9 cellular contexts compared by ENCODE assay signal in genomic region chr19:17447704-17448189, GRCh38. TPM values are rescaled to one million over a fixed set of nuclear protein-coding genes. Genes with fewer than 3 reads are reported as not detected.
DNase-seq lines count a peak whose midpoint lies in the region; ATAC-seq and TF ChIP-seq lines count a peak whose summit lies in the region.
"Had no signal": no experiment of that assay in that cellular context is flagged by ENCODE, and none has a peak within 500 bp of the region (broad histone marks: within the 10 kb centered on the region; RNA-seq: fewer than 3 reads in every experiment).

No MANE protein-coding gene starts in this region.

- H3K27me3 ChIP-seq in GM23338 (ENCODE audit: insufficient read depth): peaks cover 28% of the 10 kb centered on the region
- H3K27me3 ChIP-seq in mammary epithelial cell (ENCODE audit: insufficient read depth, low read length): no peaks in the 10 kb centered on the region

- H3K4me3 Mint-ChIP-seq in GM23338 (peak overlapping the region; percentile 66), naive B cell (peak overlapping the region in 6 of 8 donors; percentile 10 to 69 (median 52))
- no peak overlapping the region for H3K4me3 Mint-ChIP-seq in activated CD8-positive, alpha-beta memory T cell treated with anti-CD3 and anti-CD28 coated beads, Interleukin-2, amount 10 ng/mL, durations not matched to agents 7 days and 5 days

- H3K9me2 ChIP-seq in GM23338 (ENCODE audit: insufficient read depth): no peaks in the 10 kb centered on the region

- H3K4me2 ChIP-seq in GM23338 (peak overlapping the region; percentile 86), mammary epithelial cell (ENCODE audit: insufficient read depth, low read depth, low read length) (peak overlapping the region; percentile 92)

- H3K27ac ChIP-seq in GM23338 (ENCODE audit: low read depth) (no peak overlapping the region), mammary epithelial cell (ENCODE audit: insufficient read depth, low read depth, low read length) (no peak overlapping the region)

- TF ChIP-seq CTCF in GM23338 (conservative IDR thresholded peaks at IDR 0.05; ENCODE audit: low read depth in 2 of 2) (no peak), mammary epithelial cell (conservative IDR thresholded peaks at IDR 0.05 in 1 of 2, IDR thresholded peaks at IDR 0.05 in 1 of 2; ENCODE audit: extremely low read depth in 1 of 2, insufficient read depth in 1 of 2, low read depth in 1 of 2, low read length in 2 of 2) (no peak)

- H3K9ac ChIP-seq in mammary epithelial cell (ENCODE audit: insufficient read depth, low read length): no peak overlapping the region

- intact Hi-C loops in mammary epithelial cell (cut with micrococcal nuclease): no loop called here

- H3K4me1 Mint-ChIP-seq in GM23338 (peaks cover 5% of the 10 kb centered on the region; the same call in 2 of the 3 replicates), naive B cell (peaks cover 5% of the 10 kb centered on the region in 3 donors)
- peaks cover 22% of the 10 kb centered on the region for H3K4me1 Mint-ChIP-seq in activated CD8-positive, alpha-beta memory T cell treated with anti-CD3 and anti-CD28 coated beads, Interleukin-2, amount 10 ng/mL, durations not matched to agents 7 days and 5 days

- H4K20me1 ChIP-seq in GM23338 (replicated peaks; ENCODE audit: insufficient read depth) (no peaks in the 10 kb centered on the region), mammary epithelial cell (ENCODE audit: insufficient read depth, low read length) (no peaks in the 10 kb centered on the region)

- H3K4me3 ChIP-seq in GM23338: peak overlapping the region; percentile 73
- peak overlapping the region in 2 of 3 experiments; percentile 14 to 46 for H3K4me3 ChIP-seq in mammary epithelial cell (replicated peaks in 1 of 3; ENCODE audit: insufficient read depth in 1 of 3, low read depth in 2 of 3, low read length in 3 of 3)

- H2AFZ ChIP-seq in GM23338 (peak overlapping the region; percentile 88), mammary epithelial cell (ENCODE audit: low read depth, low read length) (peak overlapping the region; percentile 82)

- in situ Hi-C loops in mammary epithelial cell (cut with MboI; ENCODE audit: low sequenced_read_pairs in 2 of 2): loop anchor here in 1 of 2 donors (10.0 kb wide), 1 partner anchor 407 kb away; the partner anchor contains the start of gene RPL18A

- dilution Hi-C loops in mammary epithelial cell (cut with HindIII; ENCODE audit: low sequenced_read_pairs): loop anchor here (5.0 to 25.0 kb wide), 3 partner anchors 35 to 110 kb away; partner anchors contain the start of genes ANO8 and GTPBP3

- H3K27me3 Mint-ChIP-seq in GM23338 (ENCODE audit: insufficient read depth, low read depth, poor library complexity) (peaks cover 17% of the 10 kb centered on the region), naive B cell (peaks cover 14 to 37% (median 19%) of the 10 kb centered on the region in 3 donors)
- peaks cover 17% of the 10 kb centered on the region for H3K27me3 Mint-ChIP-seq in activated CD8-positive, alpha-beta memory T cell treated with anti-CD3 and anti-CD28 coated beads, Interleukin-2, amount 10 ng/mL, durations not matched to agents 7 days and 5 days

- no peaks in the 10 kb centered on the region for H3F3A ChIP-seq in GM23338 (replicated peaks; ENCODE audit: low read depth)

- CTCF ChIA-PET in mammary epithelial cell (lab: Charles Lee; ENCODE audit: low non-redundant PET): no interaction called here
- CTCF ChIA-PET in activated CD8-positive, alpha-beta memory T cell treated with anti-CD3 and anti-CD28 coated beads, Interleukin-2, amount 10 ng/mL, durations not matched to agents 7 days and 5 days (lab: Charles Lee): interaction anchor here (1.1 to 1.3 kb wide), 4 partner anchors 18 to 126 kb away, joined by 3 to 4 read pairs (median 4); no protein-coding TSS in a partner anchor

- WGBS in mammary epithelial cell (ENCODE audit: low coverage, missing lambda C conversion rate): 9% methylated on average over 8 of the region's 9 CpGs

- no peaks in the 10 kb centered on the region for H3K36me3 ChIP-seq in GM23338 (ENCODE audit: insufficient read depth)
- no peaks in the 10 kb centered on the region for H3K36me3 ChIP-seq in mammary epithelial cell (ENCODE audit: insufficient read depth, low read length)

- H3K9me3 Mint-ChIP-seq in GM23338 (no peaks in the 10 kb centered on the region), naive B cell (peaks cover 0 to 5% (median 0%) of the 10 kb centered on the region in 7 donors)
- no peaks in the 10 kb centered on the region for H3K9me3 Mint-ChIP-seq in activated CD8-positive, alpha-beta memory T cell treated with anti-CD3 and anti-CD28 coated beads, Interleukin-2, amount 10 ng/mL, durations not matched to agents 7 days and 5 days (ENCODE audit: low read depth)

- ATAC-seq in GM23338 (no peak; the same call in 2 of the 3 replicates), naive B cell (ENCODE audit: low read depth in 2 of 2) (no peak)
- no peak for ATAC-seq in activated CD8-positive, alpha-beta memory T cell treated with anti-CD3 and anti-CD28 coated beads, Interleukin-2, amount 10 ng/mL, durations not matched to agents 7 days and 5 days

- H3K27ac Mint-ChIP-seq in GM23338 (no peak overlapping the region), naive B cell (no peak overlapping the region)
- no peak overlapping the region for H3K27ac Mint-ChIP-seq in activated CD8-positive, alpha-beta memory T cell treated with anti-CD3 and anti-CD28 coated beads, Interleukin-2, amount 10 ng/mL, durations not matched to agents 7 days and 5 days

- no peaks in the 10 kb centered on the region for H3K79me2 ChIP-seq in GM23338 (replicated peaks; ENCODE audit: insufficient read depth)
- no peaks in the 10 kb centered on the region for H3K79me2 ChIP-seq in mammary epithelial cell (ENCODE audit: insufficient read depth, low read length)

- H3K9me3 ChIP-seq in mammary epithelial cell (replicated peaks; ENCODE audit: insufficient read depth, low read length): peaks cover 4% of the 10 kb centered on the region

- BruUV-seq in mammary epithelial cell (replicated peaks; lab: Mats Ljungman, UMichigan): no TSS peak

- DNase-seq in 8988T (peak; percentile 0), GM23338 (ENCODE audit: low spot score) (no peak), mammary epithelial cell (no peak), naive B cell (no peak), NCI-H2196 treated with DMSO at 0.1 percent for 48 hours (lab: John Stamatoyannopoulos, UW; ENCODE audit: unreplicated experiment) (no peak), foreskin melanocyte (no peak)
- DNase-seq in activated CD8-positive, alpha-beta memory T cell treated with anti-CD3 and anti-CD28 coated beads, Interleukin-2, amount 10 ng/mL, durations not matched to agents 7 days and 5 days: no peak
- DNase-seq in activated CD8-positive, alpha-beta memory T cell treated with anti-CD3 and anti-CD28 coated beads, Interleukin-2, amount 50 U/mL, for 48 hours: no peak
- DNase-seq: NK-92 treated with Interleukin-12 subunit alpha and Interleukin-12 subunit beta, amount 100 ng/mL, for 24 hours had no signal

- H3K4me1 ChIP-seq in GM23338 (ENCODE audit: insufficient read depth): no peaks in the 10 kb centered on the region
- peaks cover 8% of the 10 kb centered on the region for H3K4me1 ChIP-seq in mammary epithelial cell (ENCODE audit: insufficient read depth, low read length)

- H3K36me3 Mint-ChIP-seq in GM23338 (ENCODE audit: low read depth): no peaks in the 10 kb centered on the region
- H3K36me3 Mint-ChIP-seq in naive B cell: no peaks in the 10 kb centered on the region
- H3K36me3 Mint-ChIP-seq in activated CD8-positive, alpha-beta memory T cell treated with anti-CD3 and anti-CD28 coated beads, Interleukin-2, amount 10 ng/mL, durations not matched to agents 7 days and 5 days: no peaks in the 10 kb centered on the region

RNA-seq across cellular contexts. Expression of gene TMEM221, which starts 0.7 kb away (rescaled TPM):
- 0.90 and 1.8 TPM in 2 replicates for total RNA-seq in GM23338 (2014; rRNA removed; shearing (Covaris generic))
- polyA plus RNA-seq in GM23338 (2016; fragmentation: Nextera tagmentation; extraction: Ambion mirVana) (0.40 and 1.8 TPM in 2 replicates), mammary epithelial cell (0.35 TPM), naive B cell (ENCODE audit: low read depth in 6 of 6) (under 1 TPM in 1 of 6 donors, not detected in 5; 0.52 TPM)
- total RNA-seq in mammary epithelial cell: 1 to 10 TPM in 1 of 2 donors, under 1 TPM in 1; 0.17 to 1.4 TPM
- 2.2 TPM for polyA minus RNA-seq in mammary epithelial cell
- total RNA-seq in activated CD8-positive, alpha-beta memory T cell treated with anti-CD3 and anti-CD28 coated beads, Interleukin-2, amount 10 ng/mL, durations not matched to agents 7 days and 5 days: not detected

RNA-seq across cellular contexts. Expression of gene NXNL1, which starts 13.0 kb away (rescaled TPM):
- not detected in 2 replicates for total RNA-seq in GM23338 (2014; rRNA removed; shearing (Covaris generic))
- not detected in 2 replicates for polyA plus RNA-seq in GM23338 (2016; fragmentation: Nextera tagmentation; extraction: Ambion mirVana)
- total RNA-seq in mammary epithelial cell: not detected
- not detected for polyA plus RNA-seq in mammary epithelial cell
- not detected for polyA minus RNA-seq in mammary epithelial cell
- not detected for polyA plus RNA-seq in naive B cell (ENCODE audit: low read depth in 6 of 6)
- not detected for total RNA-seq in activated CD8-positive, alpha-beta memory T cell treated with anti-CD3 and anti-CD28 coated beads, Interleukin-2, amount 10 ng/mL, durations not matched to agents 7 days and 5 days

RNA-seq across cellular contexts. Expression of gene SLC27A1, which starts 22.6 kb away (rescaled TPM):
- total RNA-seq in GM23338 (2014; rRNA removed; shearing (Covaris generic)): 9.3 and 11.6 TPM in 2 replicates
- 2.1 and 3.5 TPM in 2 replicates for polyA plus RNA-seq in GM23338 (2016; fragmentation: Nextera tagmentation; extraction: Ambion mirVana)
- 10 to 100 TPM; 42.2 to 90.4 TPM for total RNA-seq in mammary epithelial cell
- 17.1 TPM for polyA plus RNA-seq in mammary epithelial cell
- polyA minus RNA-seq in mammary epithelial cell: 13.5 TPM
- 1 to 10 TPM in 5 of 6 donors, not detected in 1; 1.3 to 3.1 (median 2.3) TPM for polyA plus RNA-seq in naive B cell (ENCODE audit: low read depth in 6 of 6)
- total RNA-seq in activated CD8-positive, alpha-beta memory T cell treated with anti-CD3 and anti-CD28 coated beads, Interleukin-2, amount 10 ng/mL, durations not matched to agents 7 days and 5 days: 1 to 10 TPM; 1.5 to 2.1 TPM

RNA-seq across cellular contexts. Expression of gene MVB12A, which starts 27.9 kb away (rescaled TPM):
- total RNA-seq in GM23338 (2014; rRNA removed; shearing (Covaris generic)): 49.9 and 60.3 TPM in 2 replicates
- 36.6 and 43.5 TPM in 2 replicates for polyA plus RNA-seq in GM23338 (2016; fragmentation: Nextera tagmentation; extraction: Ambion mirVana)
- total RNA-seq in mammary epithelial cell: 10 to 100 TPM; 32.2 to 50.1 TPM
- polyA plus RNA-seq in mammary epithelial cell: 57.2 TPM
- 35.2 TPM for polyA minus RNA-seq in mammary epithelial cell
- 10 to 100 TPM; 14.3 to 44.0 (median 25.0) TPM for polyA plus RNA-seq in naive B cell (ENCODE audit: low read depth in 6 of 6)
- total RNA-seq in activated CD8-positive, alpha-beta memory T cell treated with anti-CD3 and anti-CD28 coated beads, Interleukin-2, amount 10 ng/mL, durations not matched to agents 7 days and 5 days: 10 to 100 TPM; 40.4 to 51.1 TPM

RNA-seq across cellular contexts. Expression of gene BST2, which starts 42.3 kb away (rescaled TPM):
- total RNA-seq in GM23338 (2014; rRNA removed; shearing (Covaris generic)): 28.9 and 33.9 TPM in 2 replicates
- polyA plus RNA-seq in GM23338 (2016; fragmentation: Nextera tagmentation; extraction: Ambion mirVana) (22.0 and 24.9 TPM in 2 replicates), mammary epithelial cell (2.6 TPM), naive B cell (ENCODE audit: low read depth in 6 of 6) (100 to 1,000 TPM; 131 to 189 (median 163) TPM)
- total RNA-seq in mammary epithelial cell: 1 to 10 TPM in 1 of 2 donors, under 1 TPM in 1; 0.61 to 3.7 TPM
- not detected for polyA minus RNA-seq in mammary epithelial cell
- 100 to 1,000 TPM; 298 to 361 TPM for total RNA-seq in activated CD8-positive, alpha-beta memory T cell treated with anti-CD3 and anti-CD28 coated beads, Interleukin-2, amount 10 ng/mL, durations not matched to agents 7 days and 5 days
